ENCODE assay signal across 8 cellular contexts in genomic region chr11:124762077-124762623, GRCh38. TPM values are rescaled to one million over a fixed set of nuclear protein-coding genes. Genes with fewer than 3 reads are reported as not detected.
A peak's percentile ranks its signal among the peaks of the same experiment; 100 is the strongest.
DNase-seq lines count a peak whose midpoint lies in the region; ATAC-seq and TF ChIP-seq lines count a peak whose summit lies in the region.

Gene ESAM, minus strand, starts transcription at chr11:124762290. Its CDS starts 136 bp downstream, at chr11:124762154.

- TF ChIP-seq CTCF in retinal pigment epithelial cell (conservative IDR thresholded peaks at IDR 0.05; ENCODE audit: low read depth, low read length): no peak

- H3K4me3 ChIP-seq in retinal pigment epithelial cell (ENCODE audit: low read length): peak within 1 kb of the TSS; percentile 57

- DNase-seq in NOMO-1 treated with DMSO at 0.1 percent for 48 hours (lab: John Stamatoyannopoulos, UW; ENCODE audit: unreplicated experiment): peak; percentile 40
- peak; percentile 54 for DNase-seq in activated gamma-delta T cell treated with anti-CD3 and anti-CD28 coated beads, Interleukin-2, amount 50 U/mL, for 16 hours (ENCODE audit: low read depth)
- no peak for DNase-seq in cardiac septum (ENCODE audit: low spot score)
- DNase-seq in retinal pigment epithelial cell (ENCODE audit: low read depth): no peak
- no peak for DNase-seq in SIG-M5 (lab: John Stamatoyannopoulos, UW)
- no peak for DNase-seq in cortex of kidney (lab: John Stamatoyannopoulos, UW)

- ATAC-seq in GM18519 (IDR thresholded peaks at IDR 0.05; ENCODE audit: low FRiP score, unreplicated experiment): peak; percentile 36
- peak; percentile 62 for ATAC-seq in HG02678 (IDR thresholded peaks at IDR 0.05; ENCODE audit: unreplicated experiment)

- intact Hi-C loops in cardiac septum (cut with DNase I): loop anchor here (1.0 to 5.0 kb wide), 3 partner anchors 35 to 89 kb away; partner anchors contain the start of genes SIAE and SPA17

RNA-seq across cellular contexts. Expression of gene ESAM, which starts in this region (rescaled TPM):
- 50.2 TPM for total RNA-seq in cardiac septum

Comparison
In these comparisons a context has a peak if more than half of its experiments do, and no peak if none do; other contexts are left out.
1. DNase-seq: peak in NOMO-1 treated with DMSO at 0.1 percent for 48 hours (single experiment) and activated gamma-delta T cell treated with anti-CD3 and anti-CD28 coated beads, Interleukin-2, amount 50 U/mL, for 16 hours (single experiment); none in cardiac septum (single experiment), retinal pigment epithelial cell (single experiment), SIG-M5 (single experiment) and cortex of kidney (single experiment).